8 cellular contexts compared by ENCODE assay signal in the genomic region with DNA sequence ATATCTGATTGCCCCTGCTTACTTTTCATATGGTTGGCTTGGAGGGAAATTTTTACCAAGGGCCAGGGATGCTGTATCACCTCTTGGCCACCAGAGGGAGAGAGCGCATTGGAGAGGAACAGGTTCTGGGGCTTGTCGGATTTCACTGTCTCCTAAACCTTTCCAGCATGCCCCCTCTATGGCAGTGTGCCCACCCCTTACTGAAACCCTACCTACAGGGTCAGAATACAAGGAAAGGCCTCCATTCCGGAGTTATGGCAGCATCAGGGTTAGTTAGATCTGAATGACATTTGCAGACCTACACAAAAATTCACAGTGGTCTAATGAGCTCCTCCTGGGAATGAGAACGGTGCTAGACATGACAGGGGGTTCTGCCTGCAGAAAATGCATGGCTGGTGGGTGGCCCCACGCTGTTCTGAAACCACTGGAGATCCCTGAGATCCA. TPM values are rescaled to one million over a fixed set of nuclear protein-coding genes. Genes with fewer than 3 reads are reported as not detected.
DNase-seq lines count a peak whose midpoint lies in the region; ATAC-seq, FAIRE-seq and TF ChIP-seq lines count a peak whose summit lies in the region.

No MANE protein-coding gene starts in this region.

- H4K20me1 ChIP-seq in PC-9 (ENCODE audit: insufficient read depth): no peaks in the 10 kb centered on the region

- no peaks in the 10 kb centered on the region for H3K79me2 ChIP-seq in PC-9 (ENCODE audit: low read depth)

- no TSS peak for BruUV-seq in PC-9 (replicated peaks; lab: Mats Ljungman, UMichigan)

- peak; percentile 51 for ATAC-seq in GM18858 (IDR thresholded peaks at IDR 0.05; ENCODE audit: unreplicated experiment)
- ATAC-seq in HG03095 (IDR thresholded peaks at IDR 0.05; ENCODE audit: unreplicated experiment): no peak

- CTCF ChIA-PET in PC-9 (lab: Charles Lee): no interaction called here
- CTCF ChIA-PET in activated naive CD4-positive, alpha-beta T cell treated with anti-CD3 and anti-CD28 coated beads for 36 hours (lab: Charles Lee): interaction anchor here (0.5 to 2.3 kb wide), 18 partner anchors 9 to 1070 kb away, joined by 3 to 14 read pairs (median 4); no protein-coding TSS in a partner anchor

- no peak overlapping the region for H3K27ac Mint-ChIP-seq in activated naive CD4-positive, alpha-beta T cell treated with anti-CD3 and anti-CD28 coated beads for 36 hours

- H3K36me3 Mint-ChIP-seq in activated naive CD4-positive, alpha-beta T cell treated with anti-CD3 and anti-CD28 coated beads for 36 hours (ENCODE audit: low read depth): no peaks in the 10 kb centered on the region

- H3K36me3 ChIP-seq in PC-9 (ENCODE audit: low read depth) (no peaks in the 10 kb centered on the region), right atrium auricular region (no peaks in the 10 kb centered on the region), spleen (no peaks in the 10 kb centered on the region)

- no peak for TF ChIP-seq POLR2A in spleen (IDR thresholded peaks at IDR 0.05)

- TF ChIP-seq CTCF in PC-9 (conservative IDR thresholded peaks at IDR 0.05): peak; percentile 94
- TF ChIP-seq CTCF in right atrium auricular region (IDR thresholded peaks at IDR 0.05): peak; percentile 86 to 95
- TF ChIP-seq CTCF in spleen (IDR thresholded peaks at IDR 0.05 in 8 of 11, conservative IDR thresholded peaks at IDR 0.05 in 3 of 11): peak; percentile 68 to 91 (median 87)

- 9 to 22% (median 17%) methylated on average over 4 to 5 of the region's 5 CpGs for WGBS in spleen, 5 donors

- no peaks in the 10 kb centered on the region for H3K9me2 ChIP-seq in PC-9 (ENCODE audit: insufficient read depth)

- no peak overlapping the region for H3K4me3 Mint-ChIP-seq in activated naive CD4-positive, alpha-beta T cell treated with anti-CD3 and anti-CD28 coated beads for 36 hours

- H3K9me3 Mint-ChIP-seq in activated naive CD4-positive, alpha-beta T cell treated with anti-CD3 and anti-CD28 coated beads for 36 hours: no peaks in the 10 kb centered on the region

- no peaks in the 10 kb centered on the region for H3F3A ChIP-seq in PC-9 (ENCODE audit: insufficient read depth, low read depth)

- H3K27ac ChIP-seq in PC-9 (no peak overlapping the region), right atrium auricular region (no peak overlapping the region), spleen (no peak overlapping the region)

- intact Hi-C loops in PC-9 (cut with micrococcal nuclease; ENCODE audit: unreplicated experiment) (loop anchor here (5.0 kb wide), 1 partner anchor 1999 kb away; no protein-coding TSS in a partner anchor), spleen (cut with DNase I; ENCODE audit: low total_unique reads) (no loop called here)
- intact Hi-C loops in activated naive CD4-positive, alpha-beta T cell treated with anti-CD3 and anti-CD28 coated beads for 36 hours (cut with micrococcal nuclease): loop anchor here (1.0 to 2.0 kb wide), 8 partner anchors 44 to 452 kb away; no protein-coding TSS in a partner anchor

- DNase-seq in AML-193 (lab: John Stamatoyannopoulos, UW) (peak; percentile 42 to 46), HTR-8/SVneo (ENCODE audit: insufficient read length, low spot score) (peak; percentile 38), PC-9 (peak in 1 of 2 experiments; percentile 7), right atrium auricular region (ENCODE audit: low spot score) (peak; percentile 64), spleen (no peak)
- peak; percentile 51 for DNase-seq in activated naive CD4-positive, alpha-beta T cell treated with anti-CD3 and anti-CD28 coated beads for 36 hours

- H3K4me1 ChIP-seq in PC-9 (replicated peaks; ENCODE audit: insufficient read depth): no peaks in the 10 kb centered on the region
- H3K4me1 ChIP-seq in right atrium auricular region: peaks cover 0 to 26% of the 10 kb centered on the region in 2 donors
- H3K4me1 ChIP-seq in spleen: peaks cover 0 to 7% (median 2%) of the 10 kb centered on the region in 6 donors

- H3K4me3 ChIP-seq in PC-9: no peak overlapping the region
- H3K4me3 ChIP-seq in right atrium auricular region: no peak overlapping the region
- H3K4me3 ChIP-seq in spleen: no peak overlapping the region

- no peak for FAIRE-seq in HTR-8/SVneo (lab: Jason Lieb, UNC)

- no peak overlapping the region for H3K4me2 ChIP-seq in PC-9

- no peaks in the 10 kb centered on the region for H3K4me1 Mint-ChIP-seq in activated naive CD4-positive, alpha-beta T cell treated with anti-CD3 and anti-CD28 coated beads for 36 hours (ENCODE audit: low read depth)

- H3K27me3 ChIP-seq in PC-9 (ENCODE audit: insufficient read depth, low read depth) (peaks cover 10% of the 10 kb centered on the region), right atrium auricular region (no peaks in the 10 kb centered on the region), spleen (replicated peaks in 1 of 7) (peaks cover 0 to 8% (median 0%) of the 10 kb centered on the region in 7 donors)

- H2AFZ ChIP-seq in PC-9: no peak overlapping the region

- no peaks in the 10 kb centered on the region for H3K27me3 Mint-ChIP-seq in activated naive CD4-positive, alpha-beta T cell treated with anti-CD3 and anti-CD28 coated beads for 36 hours (ENCODE audit: low read depth)

- H3K9me3 ChIP-seq in PC-9 (ENCODE audit: insufficient read depth, low read depth) (no peaks in the 10 kb centered on the region), right atrium auricular region (no peaks in the 10 kb centered on the region), spleen (no peaks in the 10 kb centered on the region)

- POLR2A ChIA-PET in PC-9 (lab: Charles Lee; ENCODE audit: unreplicated experiment): no interaction called here

RNA-seq across cellular contexts. Expression of a gene that starts 5.8 kb away (rescaled TPM):
- not detected in 2 replicates for total RNA-seq in PC-9 (2021)
- not detected for total RNA-seq in activated naive CD4-positive, alpha-beta T cell treated with anti-CD3 and anti-CD28 coated beads for 36 hours
- under 1 TPM in 1 of 2 donors, not detected in 1; 0.12 TPM for total RNA-seq in right atrium auricular region
- total RNA-seq in spleen: under 1 TPM in 5 of 7 donors, not detected in 2; 0.09 to 0.30 (median 0.20) TPM
- under 1 TPM; 0.04 to 0.08 (median 0.06) TPM for polyA plus RNA-seq in spleen
